ENCODE assay signal across 8 cellular contexts in the genomic region with DNA sequence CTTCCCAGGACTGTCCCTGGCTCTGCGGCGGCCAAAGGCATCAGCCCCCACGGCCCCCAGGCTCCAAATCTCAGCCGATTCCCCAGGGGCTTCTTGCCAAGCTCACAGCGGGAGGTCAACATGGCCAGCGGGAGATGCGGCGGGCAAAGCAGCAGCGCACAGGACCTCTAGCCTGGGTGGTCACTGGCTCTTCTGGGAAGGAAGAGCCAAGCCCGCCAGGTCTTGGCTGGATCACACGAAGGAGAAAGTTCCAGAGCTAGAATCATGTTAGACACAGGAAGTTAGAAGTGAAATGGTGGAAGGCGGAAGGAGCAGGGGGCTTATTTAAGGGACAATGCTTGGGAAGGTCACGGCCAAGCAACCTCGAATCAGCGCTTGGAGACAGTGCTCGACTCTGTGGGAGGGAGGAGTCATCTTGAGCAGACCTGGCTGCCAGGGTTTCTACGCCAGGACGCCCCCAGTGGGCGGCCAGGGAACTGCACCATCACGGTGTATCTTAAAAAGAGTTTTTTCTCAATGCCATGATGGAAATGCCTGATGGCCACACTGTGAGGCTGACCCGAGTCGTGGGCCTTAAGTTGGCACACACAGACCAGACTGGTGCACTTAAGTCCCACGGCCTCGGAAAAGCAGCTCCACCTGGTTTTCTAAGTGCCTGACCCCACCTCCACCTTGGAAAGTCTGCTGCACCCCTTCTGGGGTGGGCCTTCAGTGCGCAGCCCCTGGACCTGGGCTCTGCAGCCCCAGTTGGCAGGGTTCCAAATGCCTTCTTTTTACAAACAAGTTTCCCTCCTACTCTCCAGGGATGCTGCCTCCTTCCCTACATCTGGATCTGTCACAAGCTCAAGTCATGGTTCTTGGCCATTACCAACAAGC. TPM values are rescaled to one million over a fixed set of nuclear protein-coding genes. Genes with fewer than 3 reads are reported as not detected.
A peak's percentile ranks its signal among the peaks of the same experiment; 100 is the strongest.
DNase-seq lines count a peak whose midpoint lies in the region; ATAC-seq lines count a peak whose summit lies in the region.

No MANE protein-coding gene starts in this region.

- DNase-seq in NCI-H1436 (lab: John Stamatoyannopoulos, UW), result peak; percentile 25
- DNase-seq in NCI-H1436 treated with DMSO at 0.1 percent for 48 hours (lab: John Stamatoyannopoulos, UW), result no peak
- DNase-seq in NCI-H1694 (lab: John Stamatoyannopoulos, UW), result peak; percentile 26
- DNase-seq in activated CD4-positive, alpha-beta T cell treated with anti-CD3 and anti-CD28 coated beads for 4 hours, result peak; percentile 60 to 78
- DNase-seq in cerebellar cortex (ENCODE audit: low spot score), result peak; percentile 79
- peak; percentile 63 for DNase-seq in left lobe of liver (ENCODE audit: low spot score)
- peak; percentile 74 to 76 for DNase-seq in stimulated activated CD4-positive, alpha-beta T cell treated with anti-CD3 and anti-CD28 coated beads, Interleukin-4, amount 100 ng/mL, for 48 hours (ENCODE audit: low read depth in 2 of 2)

- peak; percentile 31 for ATAC-seq in left lobe of liver
- ATAC-seq in HG03039 (IDR thresholded peaks at IDR 0.05; ENCODE audit: unreplicated experiment), result no peak

RNA-seq across cellular contexts. Expression of gene SLC66A1, which starts 29.3 kb away (rescaled TPM):
- total RNA-seq in left lobe of liver, result 9.1 TPM

RNA-seq across cellular contexts. Expression of gene AKR7A2, which starts 29.5 kb away (rescaled TPM):
- total RNA-seq in left lobe of liver, result 53.5 TPM

RNA-seq across cellular contexts. Expression of gene AKR7A3, which starts 52.9 kb away (rescaled TPM):
- 111 TPM for total RNA-seq in left lobe of liver
